ENCODE assay signal across 19 cellular contexts in the genomic region with DNA sequence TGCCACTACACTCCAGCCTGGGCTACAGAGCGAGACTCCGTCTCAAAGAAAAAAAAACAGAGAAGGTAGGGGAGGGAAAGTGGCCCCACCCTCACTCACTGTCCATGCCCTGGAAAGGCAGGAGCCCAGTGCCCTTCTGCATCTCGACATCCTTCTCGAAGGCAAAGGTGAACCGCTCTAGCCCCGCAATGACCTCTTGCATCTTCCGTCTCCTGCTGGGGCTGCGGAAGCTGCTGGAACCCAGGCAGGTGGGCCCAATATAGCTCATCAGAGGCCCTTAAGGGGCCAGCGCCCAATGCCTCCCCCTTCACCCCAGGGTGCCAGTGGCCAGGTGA. TPM values are rescaled to one million over a fixed set of nuclear protein-coding genes. Genes with fewer than 3 reads are reported as not detected.
DNase-seq lines count a peak whose midpoint lies in the region; ATAC-seq and TF ChIP-seq lines count a peak whose summit lies in the region.
"Had no signal": no experiment of that assay in that cellular context is flagged by ENCODE, and none has a peak within 500 bp of the region (broad histone marks: within the 10 kb centered on the region; RNA-seq: fewer than 3 reads in every experiment).

A gene with protein sequence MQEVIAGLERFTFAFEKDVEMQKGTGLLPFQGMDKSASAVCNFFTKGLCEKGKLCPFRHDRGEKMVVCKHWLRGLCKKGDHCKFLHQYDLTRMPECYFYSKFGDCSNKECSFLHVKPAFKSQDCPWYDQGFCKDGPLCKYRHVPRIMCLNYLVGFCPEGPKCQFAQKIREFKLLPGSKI (minus strand): TSS at position 264 of the 335 bp plus-strand sequence. CDS start 62 bp downstream, at position 202.

- no peaks in the 10 kb centered on the region for H3K9me3 Mint-ChIP-seq in T-helper 2 cell treated with Interferon-gamma antibody and Interleukin-4, amounts not matched to agents 5 μg/mL and 100 μg/mL, for 36 hours
- H3K9me3 Mint-ChIP-seq: activated naive CD4-positive, alpha-beta T cell treated with anti-CD3 and anti-CD28 coated beads, Interleukin-2, amount 50 U/mL, for 72 hours; stimulated activated memory B cell treated with anti-CD40 and anti-IgM and Interleukin-4, amounts not matched to agents 10 μg/mL and 1 μg/mL and 100 μg/mL, for 72 hours had no signal

- H3K27me3 Mint-ChIP-seq in T-helper 2 cell treated with Interferon-gamma antibody and Interleukin-4, amounts not matched to agents 5 μg/mL and 100 μg/mL, for 36 hours (ENCODE audit: low read depth), result no peaks in the 10 kb centered on the region
- H3K27me3 Mint-ChIP-seq: naive B cell had no signal

- H3K27me3 ChIP-seq in HUES6 (ENCODE audit: control insufficient read depth, insufficient read depth, low read length), result peaks cover 9% of the 10 kb centered on the region; the same call in 1 of the 2 replicates
- no peaks in the 10 kb centered on the region for H3K27me3 ChIP-seq in right lobe of liver
- no peaks in the 10 kb centered on the region for H3K27me3 ChIP-seq in spleen (replicated peaks in 1 of 7)
- no peaks in the 10 kb centered on the region for H3K27me3 ChIP-seq in WERI-Rb-1 (ENCODE audit: insufficient read depth, low read depth, severe bottlenecking)
- H3K27me3 ChIP-seq: gastroesophageal sphincter had no signal

- H3K27ac Mint-ChIP-seq in T-helper 2 cell treated with Interferon-gamma antibody and Interleukin-4, amounts not matched to agents 5 μg/mL and 100 μg/mL, for 36 hours, result no peak within 1 kb of the TSS
- H3K27ac Mint-ChIP-seq: activated naive CD4-positive, alpha-beta T cell treated with anti-CD3 and anti-CD28 coated beads, Interleukin-2, amount 50 U/mL, for 72 hours; naive B cell; stimulated activated memory B cell treated with anti-CD40 and anti-IgM and Interleukin-4, amounts not matched to agents 10 μg/mL and 1 μg/mL and 100 μg/mL, for 72 hours had no signal

- H3K4me3 Mint-ChIP-seq in T-helper 2 cell treated with Interferon-gamma antibody and Interleukin-4, amounts not matched to agents 5 μg/mL and 100 μg/mL, for 36 hours, result no peak within 1 kb of the TSS
- H3K4me3 Mint-ChIP-seq: stimulated activated memory B cell treated with anti-CD40 and anti-IgM and Interleukin-4, amounts not matched to agents 10 μg/mL and 1 μg/mL and 100 μg/mL, for 72 hours had no signal

- H3K27ac ChIP-seq in HUES6 (ENCODE audit: low read depth, low read length) (no peak within 1 kb of the TSS), caudate nucleus (ENCODE audit: low read depth, low read length) (peak within 1 kb of the TSS; percentile 85), right lobe of liver (peak within 1 kb of the TSS; percentile 57 to 86 (median 74)), spleen (peak within 1 kb of the TSS in 7 of 8 donors; percentile 26 to 77 (median 73)), WERI-Rb-1 (no peak within 1 kb of the TSS)
- H3K27ac ChIP-seq: gastroesophageal sphincter had no signal

- H3K4me1 ChIP-seq in HUES6 (ENCODE audit: control insufficient read depth, insufficient read depth, low read length) (peaks cover 20% of the 10 kb centered on the region), right lobe of liver (peaks cover 0 to 14% (median 6%) of the 10 kb centered on the region in 4 donors), spleen (peaks cover 0 to 19% (median 2%) of the 10 kb centered on the region in 6 donors)

- H3K36me3 ChIP-seq in HUES6 (ENCODE audit: control insufficient read depth, insufficient read depth, low read length) (no peaks in the 10 kb centered on the region), right lobe of liver (no peaks in the 10 kb centered on the region), spleen (no peaks in the 10 kb centered on the region), WERI-Rb-1 (no peaks in the 10 kb centered on the region)
- H3K36me3 ChIP-seq: gastroesophageal sphincter had no signal

- peak within 1 kb of the TSS; percentile 41 for H3K9ac ChIP-seq in HUES6 (ENCODE audit: low read length)

- TF ChIP-seq CTCF in right lobe of liver (IDR thresholded peaks at IDR 0.05) (no peak), spleen (IDR thresholded peaks at IDR 0.05 in 8 of 11, conservative IDR thresholded peaks at IDR 0.05 in 3 of 11) (no peak), WERI-Rb-1 (IDR thresholded peaks at IDR 0.05; ENCODE audit: low read depth, low read length) (no peak)

- 100% methylated on average over 1 of the region's 9 CpGs for WGBS in right lobe of liver (ENCODE audit: insufficient coverage, low coverage, low lambda C conversion rate, missing lambda C conversion rate)
- WGBS in spleen, 5 donors, result 73 to 96% (median 86%) methylated on average over 9 of the region's 9 CpGs

- no peaks in the 10 kb centered on the region for H3K4me1 Mint-ChIP-seq in T-helper 2 cell treated with Interferon-gamma antibody and Interleukin-4, amounts not matched to agents 5 μg/mL and 100 μg/mL, for 36 hours (ENCODE audit: low read depth)
- H3K4me1 Mint-ChIP-seq: naive B cell; stimulated activated memory B cell treated with anti-CD40 and anti-IgM and Interleukin-4, amounts not matched to agents 10 μg/mL and 1 μg/mL and 100 μg/mL, for 72 hours had no signal

- TF ChIP-seq POLR2A in right lobe of liver (IDR thresholded peaks at IDR 0.05) (no peak), spleen (IDR thresholded peaks at IDR 0.05) (no peak)

- no peaks in the 10 kb centered on the region for H3K36me3 Mint-ChIP-seq in T-helper 2 cell treated with Interferon-gamma antibody and Interleukin-4, amounts not matched to agents 5 μg/mL and 100 μg/mL, for 36 hours (ENCODE audit: low read depth)
- H3K36me3 Mint-ChIP-seq: activated naive CD4-positive, alpha-beta T cell treated with anti-CD3 and anti-CD28 coated beads, Interleukin-2, amount 50 U/mL, for 72 hours; naive B cell; stimulated activated memory B cell treated with anti-CD40 and anti-IgM and Interleukin-4, amounts not matched to agents 10 μg/mL and 1 μg/mL and 100 μg/mL, for 72 hours had no signal

- intact Hi-C loops in right lobe of liver (cut with DNase I) (no loop called here), spleen (cut with DNase I; ENCODE audit: low total_unique reads) (no loop called here)

- peak within 1 kb of the TSS; percentile 25; the same call in 1 of the 2 replicates for H3K4me3 ChIP-seq in HUES6 (ENCODE audit: low read depth, low read length)
- H3K4me3 ChIP-seq in right lobe of liver, result peak within 1 kb of the TSS in 2 of 3 donors; percentile 32 to 48
- H3K4me3 ChIP-seq in spleen, result peak within 1 kb of the TSS in 1 of 8 donors; percentile 4
- no peak within 1 kb of the TSS for H3K4me3 ChIP-seq in WERI-Rb-1 (ENCODE audit: low read depth, low read length)
- H3K4me3 ChIP-seq: gastroesophageal sphincter had no signal

- H3K9me3 ChIP-seq in HUES6 (ENCODE audit: control insufficient read depth, insufficient read depth, low read depth, low read length), result no peaks in the 10 kb centered on the region
- H3K9me3 ChIP-seq in right lobe of liver, result no peaks in the 10 kb centered on the region
- no peaks in the 10 kb centered on the region for H3K9me3 ChIP-seq in spleen
- H3K9me3 ChIP-seq in WERI-Rb-1 (ENCODE audit: severe bottlenecking), result no peaks in the 10 kb centered on the region
- H3K9me3 ChIP-seq: gastroesophageal sphincter had no signal

- DNase-seq in caudate nucleus (lab: John Stamatoyannopoulos, UW) (no peak), right lobe of liver (no peak), spleen (peak; percentile 49), ureter (ENCODE audit: low spot score) (no peak), GM19238 (ENCODE audit: insufficient read length, low spot score) (no peak), WERI-Rb-1 (no peak)
- DNase-seq in T-helper 2 cell treated with Interferon-gamma antibody and Interleukin-4, amounts not matched to agents 5 μg/mL and 100 μg/mL, for 36 hours (ENCODE audit: low spot score), result no peak
- DNase-seq: activated CD4-positive, CD25-positive, alpha-beta regulatory T cell treated with anti-CD3 and anti-CD28 coated beads, Interleukin-2, amount 50 U/mL, for 72 hours; activated CD8-positive, alpha-beta memory T cell treated with anti-CD3 and anti-CD28 coated beads, Interleukin-2, amount 50 U/mL, for 4 hours; central memory CD4-positive, alpha-beta T cell; KBM-7; naive B cell; NCI-H446 treated with DMSO at 0.1 percent for 48 hours; T-helper 1 cell had no signal

- ATAC-seq in right lobe of liver, result peak in 1 of 4 donors; percentile 2
- ATAC-seq: activated naive CD4-positive, alpha-beta T cell treated with anti-CD3 and anti-CD28 coated beads, Interleukin-2, amount 50 U/mL, for 72 hours; gastroesophageal sphincter had no signal

RNA-seq across cellular contexts. Expression of the gene that starts here (rescaled TPM):
- total RNA-seq in right lobe of liver (not detected), spleen (not detected), ureter (not detected)
- polyA plus RNA-seq in spleen, result not detected
- total RNA-seq: activated naive CD4-positive, alpha-beta T cell treated with anti-CD3 and anti-CD28 coated beads, Interleukin-2, amount 50 U/mL, for 72 hours; endothelial cell of umbilical vein; gastroesophageal sphincter had no signal
- polyA plus RNA-seq: endothelial cell of umbilical vein had no signal

Comparison
In these comparisons a context has a peak if more than half of its experiments do, and no peak if none do; other contexts are left out.
1. Peak in DNase-seq and H3K27ac ChIP-seq in spleen; RNA of the gene not detected or under 1 TPM.
2. H3K27ac ChIP-seq: peak in caudate nucleus (single experiment) and right lobe of liver (3 of 3); none in HUES6 (single experiment) and WERI-Rb-1 (single experiment).